ENCODE assay signal across 2 cellular contexts in genomic region chr16:71771571-71771970, GRCh38.
A peak's percentile ranks its signal among the peaks of the same experiment; 100 is the strongest.
TF ChIP-seq lines count a peak whose summit lies in the region.

No MANE protein-coding gene starts in this region.

TF ChIP-seq in A549, 52 proteins besides CTCF, POLR2A, EP300 and RAD21:
- TF ChIP-seq RCOR1 (IDR thresholded peaks at IDR 0.05; ENCODE audit: low read depth, low read length) = no peak
- TF ChIP-seq GATA3 (IDR thresholded peaks at IDR 0.05; ENCODE audit: borderline replicate concordance) = peak; percentile 56; the same call in 1 of the 2 replicates
- TF ChIP-seq CBX2 (IDR thresholded peaks at IDR 0.05; ENCODE audit: borderline replicate concordance, low read depth) = no peak

TF ChIP-seq in K562, 482 proteins besides CTCF, POLR2A, EP300 and RAD21:
- TF ChIP-seq ZNF41 (CRISPR knock-in tag; conservative IDR thresholded peaks at IDR 0.05) (no peak), LCOR (CRISPR knock-in tag; IDR thresholded peaks at IDR 0.05) (no peak), NR3C1 (CRISPR knock-in tag; IDR thresholded peaks at IDR 0.05) (no peak)
TF ChIP-seq in K562: peak in this region for 0.
